In genomic region chr1:168178227-168178637, GRCh38 we compare ENCODE assay signal across 8 cellular contexts. TPM values are rescaled to one million over a fixed set of nuclear protein-coding genes. Genes with fewer than 3 reads are reported as not detected.
DNase-seq lines count a peak whose midpoint lies in the region; ATAC-seq and TF ChIP-seq lines count a peak whose summit lies in the region.

No MANE protein-coding gene starts in this region.

- DNase-seq in BE2C (no peak), neural progenitor cell (ENCODE audit: low spot score) (no peak), cerebellum (ENCODE audit: low spot score) (no peak), activated T-cell treated with anti-CD3 and anti-CD28 coated beads for 4 hours (no peak)
- DNase-seq in activated CD8-positive, alpha-beta memory T cell treated with anti-CD3 and anti-CD28 coated beads, Interleukin-2, amount 50 U/mL, for 48 hours: no peak

- peak overlapping the region; percentile 36 for H3K4me2 ChIP-seq in neural progenitor cell

- H3K27ac ChIP-seq in KOPT-K1 (ENCODE audit: low read depth, low read length, poor library complexity, severe bottlenecking): peak overlapping the region; percentile 88
- peak overlapping the region; percentile 14 for H3K27ac ChIP-seq in neural progenitor cell

- no peak for TF ChIP-seq CTCF in BE2C (IDR thresholded peaks at IDR 0.05; ENCODE audit: low read depth, low read length)
- no peak for TF ChIP-seq CTCF in neural progenitor cell (IDR thresholded peaks at IDR 0.05)

- no peak overlapping the region for H3K4me3 Mint-ChIP-seq in neural progenitor cell

- peaks cover 7% of the 10 kb centered on the region for H3K27me3 Mint-ChIP-seq in neural progenitor cell (ENCODE audit: insufficient read depth, low read depth)

- H3K9me3 Mint-ChIP-seq in neural progenitor cell: peaks cover 2% of the 10 kb centered on the region

- H3K4me1 ChIP-seq in BE2C (no peaks in the 10 kb centered on the region), endocrine pancreas (ENCODE audit: control insufficient read depth, insufficient read depth, low read length) (peaks cover 5% of the 10 kb centered on the region), neural progenitor cell (peaks cover 9% of the 10 kb centered on the region)

- peak overlapping the region; percentile 69 for H2AFZ ChIP-seq in neural progenitor cell (replicated peaks)

- H4K20me1 ChIP-seq in neural progenitor cell (ENCODE audit: low read depth): no peaks in the 10 kb centered on the region

- H3F3A ChIP-seq in neural progenitor cell (ENCODE audit: low read depth): peaks cover 18% of the 10 kb centered on the region

- H3K36me3 Mint-ChIP-seq in neural progenitor cell: no peaks in the 10 kb centered on the region

- no peak overlapping the region for H3K9ac ChIP-seq in endocrine pancreas (ENCODE audit: control insufficient read depth, insufficient read depth, low read length)
- H3K9ac ChIP-seq in neural progenitor cell: no peak overlapping the region

- H3K4me1 Mint-ChIP-seq in neural progenitor cell: no peaks in the 10 kb centered on the region

- H3K4me3 ChIP-seq in BE2C (ENCODE audit: low read depth, low read length) (peak overlapping the region; percentile 81), endocrine pancreas (ENCODE audit: control insufficient read depth, insufficient read depth, low read length) (peak overlapping the region; percentile 64), neural progenitor cell (peak overlapping the region; percentile 67)

- ATAC-seq in GM18517 (IDR thresholded peaks at IDR 0.05; ENCODE audit: unreplicated experiment): no peak

- H3K79me2 ChIP-seq in neural progenitor cell (ENCODE audit: low read depth): peaks cover 41% of the 10 kb centered on the region

- no peak overlapping the region for H3K27ac Mint-ChIP-seq in neural progenitor cell

- no peaks in the 10 kb centered on the region for H3K27me3 ChIP-seq in BE2C
- H3K27me3 ChIP-seq in endocrine pancreas (ENCODE audit: control insufficient read depth, insufficient read depth, low read length): no peaks in the 10 kb centered on the region
- no peaks in the 10 kb centered on the region for H3K27me3 ChIP-seq in neural progenitor cell

- H3K36me3 ChIP-seq in BE2C (no peaks in the 10 kb centered on the region), KOPT-K1 (ENCODE audit: insufficient read depth, low read length) (no peaks in the 10 kb centered on the region), endocrine pancreas (ENCODE audit: control insufficient read depth, insufficient read depth, low read length) (no peaks in the 10 kb centered on the region), neural progenitor cell (no peaks in the 10 kb centered on the region)

- no peaks in the 10 kb centered on the region for H3K9me3 ChIP-seq in BE2C
- no peaks in the 10 kb centered on the region for H3K9me3 ChIP-seq in KOPT-K1 (ENCODE audit: insufficient read depth, low read length, poor library complexity, severe bottlenecking)
- H3K9me3 ChIP-seq in endocrine pancreas (ENCODE audit: control insufficient read depth, low read length): no peaks in the 10 kb centered on the region
- H3K9me3 ChIP-seq in neural progenitor cell (ENCODE audit: low read depth): no peaks in the 10 kb centered on the region

RNA-seq across cellular contexts. Expression of gene TIPRL, which starts 0.5 kb away (rescaled TPM):
- polyA plus RNA-seq in BE2C (2012; ENCODE audit: insufficient read depth, insufficient read length, low read depth): 52.4 TPM
- total RNA-seq in neural progenitor cell (ENCODE audit: low replicate concordance) (28.1 and 52.9 TPM in 2 replicates), cerebellum (46.5 TPM)

RNA-seq across cellular contexts. Expression of gene GPR161, which starts 41.5 kb away (rescaled TPM):
- 0.14 TPM for polyA plus RNA-seq in BE2C (2012; ENCODE audit: insufficient read depth, insufficient read length, low read depth)
- 21.1 and 26.5 TPM in 2 replicates for total RNA-seq in neural progenitor cell (ENCODE audit: low replicate concordance)
- total RNA-seq in cerebellum: 59.3 TPM

RNA-seq across cellular contexts. Expression of gene SFT2D2, which starts 47.6 kb away (rescaled TPM):
- polyA plus RNA-seq in BE2C (2012; ENCODE audit: insufficient read depth, insufficient read length, low read depth): 4.9 TPM
- total RNA-seq in neural progenitor cell (ENCODE audit: low replicate concordance) (25.0 and 30.5 TPM in 2 replicates), cerebellum (31.9 TPM)
